8 cellular contexts compared by ENCODE assay signal in genomic region chr18:36829362-36830140, GRCh38. TPM values are rescaled to one million over a fixed set of nuclear protein-coding genes. Genes with fewer than 3 reads are reported as not detected.
DNase-seq lines count a peak whose midpoint lies in the region; TF ChIP-seq lines count a peak whose summit lies in the region.

No MANE protein-coding gene starts in this region.

- H3K36me3 ChIP-seq in SJSA1 = peaks cover 23% of the 10 kb centered on the region

- H3K36me3 Mint-ChIP-seq in nephron progenitor cell (ENCODE audit: low read depth) = peaks cover 29% of the 10 kb centered on the region

- no peaks in the 10 kb centered on the region for H3K9me3 ChIP-seq in SJSA1 (replicated peaks)

- peak overlapping the region; percentile 92 for H3K27ac ChIP-seq in SJSA1

- H3K4me3 ChIP-seq in AG04449 (ENCODE audit: low read depth, low read length) (peak overlapping the region; percentile 98), SJSA1 (peak overlapping the region; percentile 70), epithelial cell of proximal tubule (ENCODE audit: low read depth, low read length) (peak overlapping the region; percentile 79)

- peaks cover 38% of the 10 kb centered on the region for H3K4me1 Mint-ChIP-seq in nephron progenitor cell

- no peaks in the 10 kb centered on the region for H3K27me3 Mint-ChIP-seq in nephron progenitor cell (ENCODE audit: low read depth, poor library complexity)

- H3K4me3 Mint-ChIP-seq in nephron progenitor cell = peak overlapping the region; percentile 91

- no peak for DNase-seq in AG04449 (ENCODE audit: low read depth, low spot score)
- peak; percentile 11 for DNase-seq in H4 (ENCODE audit: low spot score)
- no peak for DNase-seq in SJSA1 (ENCODE audit: low read depth in 1 of 2, low spot score in 2 of 2)
- DNase-seq in epithelial cell of proximal tubule (ENCODE audit: low read depth) = no peak
- peak; percentile 43 for DNase-seq in nephron progenitor cell
- DNase-seq in 8988T = no peak
- no peak for DNase-seq in COLO829 (ENCODE audit: low spot score)
- DNase-seq in T1000 (lab: John Stamatoyannopoulos, UW) = no peak

- H3K4me1 ChIP-seq in SJSA1 (replicated peaks) = peaks cover 18% of the 10 kb centered on the region

- CTCF ChIA-PET in AG04449 (lab: Yijun Ruan, JAX) = interaction anchor here (0.6 to 4.4 kb wide), 15 partner anchors 9 to 734 kb away, joined by 3 to 25 read pairs (median 4); no protein-coding TSS in a partner anchor

- peak overlapping the region; percentile 22 for H3K27ac Mint-ChIP-seq in nephron progenitor cell

- POLR2A ChIA-PET in AG04449 (lab: Yijun Ruan, JAX) = no interaction called here

- H3K9me3 Mint-ChIP-seq in nephron progenitor cell = peaks cover 10% of the 10 kb centered on the region

- no peaks in the 10 kb centered on the region for H3K27me3 ChIP-seq in SJSA1 (replicated peaks)

- TF ChIP-seq CTCF in AG04449 (IDR thresholded peaks at IDR 0.05; ENCODE audit: insufficient read depth, low read length, missing control alignments) (no peak), epithelial cell of proximal tubule (conservative IDR thresholded peaks at IDR 0.05; ENCODE audit: low read depth, low read length) (no peak), nephron progenitor cell (IDR thresholded peaks at IDR 0.05) (no peak)

RNA-seq across cellular contexts. Expression of gene KIAA1328, which starts 0.6 kb away (rescaled TPM):
- total RNA-seq in H4 (2014; rRNA removed; shearing (Covaris generic)) = 2.5 and 3.0 TPM in 2 replicates
- total RNA-seq in SJSA1 (2014; rRNA removed; shearing (Covaris generic)) = 3.9 and 7.9 TPM in 2 replicates
- 2.7 and 8.2 TPM in 2 replicates for total RNA-seq in epithelial cell of proximal tubule

RNA-seq across cellular contexts. Expression of gene TPGS2, which starts 0.7 kb away (rescaled TPM):
- total RNA-seq in H4 (2014; rRNA removed; shearing (Covaris generic)) = 255 and 313 TPM in 2 replicates
- total RNA-seq in SJSA1 (2014; rRNA removed; shearing (Covaris generic)) = 380 and 402 TPM in 2 replicates
- 228 and 253 TPM in 2 replicates for total RNA-seq in epithelial cell of proximal tubule

Comparison
In these comparisons a context has a peak if more than half of its experiments do, and no peak if none do; other contexts are left out.
1. DNase-seq: peak in H4 (single experiment) and nephron progenitor cell (single experiment); none in AG04449 (single experiment), SJSA1 (0 of 2), epithelial cell of proximal tubule (single experiment), 8988T (single experiment), COLO829 (single experiment) and T1000 (single experiment).
2. Peak in every context shown above with its lines, with median percentiles within 50 percentile points of each other: H3K4me3 ChIP-seq.